ENCODE assay signal across 17 cellular contexts in the genomic region with DNA sequence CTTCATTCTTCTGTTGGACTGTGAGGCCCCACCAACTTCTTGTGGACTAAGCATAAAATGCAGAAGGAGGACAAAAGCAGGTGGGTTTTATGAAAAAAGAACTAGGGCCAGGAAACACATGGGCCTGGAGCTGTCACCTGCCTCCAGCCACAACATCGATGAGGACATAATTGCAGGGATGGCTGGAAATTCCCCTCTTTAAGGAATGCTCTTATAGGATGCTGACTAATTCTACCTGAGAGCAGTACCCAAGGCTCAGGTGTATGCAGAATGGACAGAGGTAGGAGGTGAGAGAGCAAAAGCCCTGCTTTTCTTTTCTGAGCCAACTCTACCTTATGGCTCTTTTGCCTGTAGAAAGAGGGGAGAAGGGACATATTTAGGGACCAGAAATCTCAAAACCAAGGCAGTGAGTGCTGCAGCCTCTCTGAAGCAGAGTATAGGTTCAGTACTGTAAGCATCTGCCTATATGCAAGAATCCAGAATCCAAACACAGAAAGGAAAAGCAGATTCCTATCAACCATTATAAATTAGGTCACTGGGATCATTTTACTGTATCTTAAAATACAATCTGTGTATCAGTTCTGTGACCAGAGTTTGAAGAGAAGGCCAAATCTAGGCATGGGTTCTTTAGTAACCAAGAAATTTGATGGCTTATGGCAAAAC.
"Had no signal": no experiment of that assay in that cellular context is flagged by ENCODE, and none has a peak within 500 bp of the region (broad histone marks: within the 10 kb centered on the region; RNA-seq: fewer than 3 reads in every experiment).

No MANE protein-coding gene starts in this region.

- H3K4me3 Mint-ChIP-seq: activated CD8-positive, alpha-beta T cell treated with anti-CD3 and anti-CD28 coated beads, Interleukin-2, amount 10 ng/mL, durations not matched to agents 7 days and 5 days; activated naive CD8-positive, alpha-beta T cell treated with anti-CD3 and anti-CD28 coated beads, Interleukin-2, amount 50 U/mL, for 24 hours; dendritic cell treated with granulocyte-macrophage colony-stimulating factor and Interleukin-4, amounts not matched to agents 40 ng/mL and 50 ng/mL, for 4 days; effector memory CD8-positive, alpha-beta T cell; natural killer cell treated with Interleukin-12 subunit alpha and Interleukin-12 subunit beta and Interleukin-15 and Interleukin-18, amount 100 ng/mL, for 72 hours; stimulated activated effector memory CD8-positive, alpha-beta T cell treated with anti-CD3 and anti-CD28 coated beads, Interleukin-12 subunit alpha, Interleukin-12 subunit beta, amount 100 ng/mL, for 72 hours; WTC11 had no signal

- DNase-seq: activated CD4-positive, alpha-beta T cell treated with anti-CD3 and anti-CD28 coated beads for 48 hours; activated CD8-positive, alpha-beta memory T cell treated with anti-CD3 and anti-CD28 coated beads, Interleukin-2, amount 50 U/mL, for 48 hours; activated CD8-positive, alpha-beta T cell treated with anti-CD3 and anti-CD28 coated beads, Interleukin-2, amount 10 ng/mL, durations not matched to agents 7 days and 5 days; activated naive CD4-positive, alpha-beta T cell treated with Interleukin-2 at 50 U/mL for 16 hours; activated naive CD8-positive, alpha-beta T cell treated with anti-CD3 and anti-CD28 coated beads, Interleukin-2, amount 50 U/mL, for 24 hours; central memory CD4-positive, alpha-beta T cell; effector memory CD8-positive, alpha-beta T cell; hypothalamus; left cardiac atrium; psoas muscle; right lobe of liver had no signal

- H3K9me3 Mint-ChIP-seq: dendritic cell treated with granulocyte-macrophage colony-stimulating factor and Interleukin-4, amounts not matched to agents 40 ng/mL and 50 ng/mL, for 4 days had no signal

- H3K36me3 ChIP-seq: right lobe of liver, thyroid gland, vagina had no signal

- H3K27me3 ChIP-seq: right lobe of liver, thyroid gland, vagina had no signal

- H3K4me3 ChIP-seq: psoas muscle, right lobe of liver, thyroid gland, vagina had no signal

- H3K4me1 ChIP-seq: right lobe of liver, vagina had no signal

- H3K27ac ChIP-seq: psoas muscle, right lobe of liver, thyroid gland, vagina had no signal

- H3K27me3 Mint-ChIP-seq: effector memory CD8-positive, alpha-beta T cell had no signal

- H3K4me1 Mint-ChIP-seq: activated naive CD8-positive, alpha-beta T cell treated with anti-CD3 and anti-CD28 coated beads, Interleukin-2, amount 50 U/mL, for 24 hours; stimulated activated effector memory CD8-positive, alpha-beta T cell treated with anti-CD3 and anti-CD28 coated beads, Interleukin-12 subunit alpha, Interleukin-12 subunit beta, amount 100 ng/mL, for 72 hours had no signal

- H3K36me3 Mint-ChIP-seq: natural killer cell treated with Interleukin-12 subunit alpha and Interleukin-12 subunit beta and Interleukin-15 and Interleukin-18, amount 100 ng/mL, for 72 hours; stimulated activated effector memory CD8-positive, alpha-beta T cell treated with anti-CD3 and anti-CD28 coated beads, Interleukin-12 subunit alpha, Interleukin-12 subunit beta, amount 100 ng/mL, for 72 hours; WTC11 had no signal

- H3K27ac Mint-ChIP-seq: activated CD8-positive, alpha-beta T cell treated with anti-CD3 and anti-CD28 coated beads, Interleukin-2, amount 10 ng/mL, durations not matched to agents 7 days and 5 days; activated naive CD8-positive, alpha-beta T cell treated with anti-CD3 and anti-CD28 coated beads, Interleukin-2, amount 50 U/mL, for 24 hours; dendritic cell treated with granulocyte-macrophage colony-stimulating factor and Interleukin-4, amounts not matched to agents 40 ng/mL and 50 ng/mL, for 4 days; effector memory CD8-positive, alpha-beta T cell; natural killer cell treated with Interleukin-12 subunit alpha and Interleukin-12 subunit beta and Interleukin-15 and Interleukin-18, amount 100 ng/mL, for 72 hours; stimulated activated effector memory CD8-positive, alpha-beta T cell treated with anti-CD3 and anti-CD28 coated beads, Interleukin-12 subunit alpha, Interleukin-12 subunit beta, amount 100 ng/mL, for 72 hours; WTC11 had no signal

- H3K9me3 ChIP-seq: psoas muscle, right lobe of liver, thyroid gland, vagina had no signal

- ATAC-seq: activated CD8-positive, alpha-beta T cell treated with anti-CD3 and anti-CD28 coated beads, Interleukin-2, amount 10 ng/mL, durations not matched to agents 7 days and 5 days; activated naive CD8-positive, alpha-beta T cell treated with anti-CD3 and anti-CD28 coated beads, Interleukin-2, amount 50 U/mL, for 24 hours; effector memory CD8-positive, alpha-beta T cell; left cardiac atrium; natural killer cell treated with Interleukin-12 subunit alpha and Interleukin-12 subunit beta and Interleukin-15 and Interleukin-18, amount 100 ng/mL, for 72 hours; psoas muscle; right lobe of liver; stimulated activated effector memory CD8-positive, alpha-beta T cell treated with anti-CD3 and anti-CD28 coated beads, Interleukin-12 subunit alpha, Interleukin-12 subunit beta, amount 100 ng/mL, for 72 hours; WTC11 had no signal
